25 cellular contexts compared by ENCODE assay signal in genomic region chr16:69005641-69006355, GRCh38.
A peak's percentile ranks its signal among the peaks of the same experiment; 100 is the strongest.
DNase-seq lines count a peak whose midpoint lies in the region; ATAC-seq and TF ChIP-seq lines count a peak whose summit lies in the region.
"Had no signal": no experiment of that assay in that cellular context is flagged by ENCODE, and none has a peak within 500 bp of the region (broad histone marks: within the 10 kb centered on the region; RNA-seq: fewer than 3 reads in every experiment).

No MANE protein-coding gene starts in this region.

- H3K4me1 ChIP-seq in Karpas-422 (ENCODE audit: low read length) (peaks cover 6% of the 10 kb centered on the region), heart left ventricle (no peaks in the 10 kb centered on the region)
- H3K4me1 ChIP-seq: A549, BE2C, HAP-1, Peyer's patch, SJCRH30 had no signal

- H3K9ac ChIP-seq in Karpas-422 (ENCODE audit: low read length) = no peak overlapping the region

- H3K9me3 ChIP-seq in Karpas-422 (ENCODE audit: low read length) = peaks cover 10% of the 10 kb centered on the region; the same call in 1 of the 2 replicates
- peaks cover 0 to 16% (median 0%) of the 10 kb centered on the region in 12 donors for H3K9me3 ChIP-seq in heart left ventricle
- H3K9me3 ChIP-seq: BE2C, Peyer's patch had no signal

- peaks cover 4% of the 10 kb centered on the region for H3K9me3 Mint-ChIP-seq in stimulated activated memory B cell treated with anti-CD40 and anti-IgM and Interleukin-4, amounts not matched to agents 10 μg/mL and 1 μg/mL and 100 μg/mL, for 72 hours
- peaks cover 5% of the 10 kb centered on the region for H3K9me3 Mint-ChIP-seq in type B pancreatic cell

- H2AFZ ChIP-seq in Karpas-422 (ENCODE audit: low read length) = no peak overlapping the region
- H2AFZ ChIP-seq: GM23338 had no signal

- H3K36me3 ChIP-seq in GM06990 (ENCODE audit: control insufficient read depth, insufficient read depth, low read length) = no peaks in the 10 kb centered on the region
- H3K36me3 ChIP-seq in Karpas-422 (ENCODE audit: insufficient read depth, low read length) = no peaks in the 10 kb centered on the region
- no peaks in the 10 kb centered on the region for H3K36me3 ChIP-seq in heart left ventricle
- H3K36me3 ChIP-seq: BE2C, HAP-1, Peyer's patch, SJCRH30 had no signal

- TF ChIP-seq POLR2A in heart left ventricle (IDR thresholded peaks at IDR 0.05) = no peak

- WGBS in heart left ventricle, 4 donors = 92 to 95% (median 93%) methylated on average over 5 of the region's 5 CpGs

- H3K27me3 ChIP-seq in GM06990 (replicated peaks; ENCODE audit: control insufficient read depth, insufficient read depth, low read length) (no peaks in the 10 kb centered on the region), Karpas-422 (ENCODE audit: low read length) (no peaks in the 10 kb centered on the region), heart left ventricle (no peaks in the 10 kb centered on the region)
- H3K27me3 ChIP-seq: BE2C, Peyer's patch, SJCRH30 had no signal

- DNase-seq in GM06990 (ENCODE audit: extremely low read depth, insufficient read length) (peak; percentile 5), Karpas-422 (no peak), germinal center (ENCODE audit: low spot score) (peak; percentile 7), heart left ventricle (no peak), type B pancreatic cell (ENCODE audit: extremely low spot score, unreplicated experiment) (no peak), cardiac septum (ENCODE audit: low spot score) (no peak)
- DNase-seq in effector CD4-positive, alpha-beta T cell = no peak
- DNase-seq: BE2C; CD4-positive, alpha-beta T cell; COR-L47; DMS 273 treated with DMSO at 0.1 percent for 48 hours; DND-41; KBM-7; NCI-H1105; NCI-H2029 treated with DMSO at 0.1 percent for 48 hours; NCI-H226; NCI-H510A treated with DMSO at 0.1 percent for 48 hours; NCI-H774; NK-92 treated with Interleukin-12 subunit alpha and Interleukin-12 subunit beta, amount 100 ng/mL, for 24 hours; Peyer's patch; SJCRH30 had no signal

- no peaks in the 10 kb centered on the region for H4K20me1 ChIP-seq in Karpas-422 (ENCODE audit: insufficient read depth, low read depth, low read length)

- TF ChIP-seq CTCF in GM06990 (IDR thresholded peaks at IDR 0.05; ENCODE audit: insufficient read depth, low read length, poor library complexity, severe bottlenecking) (no peak), heart left ventricle (IDR thresholded peaks at IDR 0.05) (no peak), type B pancreatic cell (conservative IDR thresholded peaks at IDR 0.05) (no peak)

- intact Hi-C loops in heart left ventricle (cut with DNase I) = no loop called here
- intact Hi-C loops in cardiac septum (cut with DNase I) = no loop called here

- H3K4me3 ChIP-seq in GM06990 (replicated peaks; ENCODE audit: low read depth, low read length) (no peak overlapping the region), Karpas-422 (ENCODE audit: low read length) (no peak overlapping the region), heart left ventricle (no peak overlapping the region)
- H3K4me3 ChIP-seq: A549, GM23338, HAP-1, Peyer's patch, SJCRH30 had no signal

- H3K36me3 Mint-ChIP-seq in stimulated activated memory B cell treated with anti-CD40 and anti-IgM and Interleukin-4, amounts not matched to agents 10 μg/mL and 1 μg/mL and 100 μg/mL, for 72 hours = peaks cover 43% of the 10 kb centered on the region
- peaks cover 4% of the 10 kb centered on the region for H3K36me3 Mint-ChIP-seq in type B pancreatic cell

- H3K27me3 Mint-ChIP-seq in stimulated activated memory B cell treated with anti-CD40 and anti-IgM and Interleukin-4, amounts not matched to agents 10 μg/mL and 1 μg/mL and 100 μg/mL, for 72 hours = no peaks in the 10 kb centered on the region
- no peaks in the 10 kb centered on the region for H3K27me3 Mint-ChIP-seq in type B pancreatic cell
- H3K27me3 Mint-ChIP-seq: CD4-positive, alpha-beta T cell had no signal

- no peaks in the 10 kb centered on the region for H3K79me2 ChIP-seq in Karpas-422 (ENCODE audit: low read length)

- no peak overlapping the region for H3K27ac ChIP-seq in Karpas-422 (ENCODE audit: low read length)
- H3K27ac ChIP-seq in heart left ventricle = no peak overlapping the region
- H3K27ac ChIP-seq: A549, Peyer's patch, SJCRH30 had no signal

- H3K9me2 ChIP-seq in Karpas-422 (replicated peaks; ENCODE audit: insufficient read depth, low read length) = no peaks in the 10 kb centered on the region

- ATAC-seq in stimulated activated memory B cell treated with anti-CD40 and anti-IgM and Interleukin-4, amounts not matched to agents 10 μg/mL and 1 μg/mL and 100 μg/mL, for 72 hours = peak; percentile 76
- ATAC-seq in heart left ventricle = no peak
- ATAC-seq: A549, GM23338 had no signal

- H3K4me2 ChIP-seq in Karpas-422 (ENCODE audit: low read depth, low read length, poor library complexity, severe bottlenecking) = peak overlapping the region; percentile 28
- H3K4me2 ChIP-seq: A549, GM23338 had no signal

- H3K4me1 Mint-ChIP-seq in stimulated activated memory B cell treated with anti-CD40 and anti-IgM and Interleukin-4, amounts not matched to agents 10 μg/mL and 1 μg/mL and 100 μg/mL, for 72 hours = peaks cover 16% of the 10 kb centered on the region
- no peaks in the 10 kb centered on the region for H3K4me1 Mint-ChIP-seq in type B pancreatic cell (ENCODE audit: unreplicated experiment)

- no peak overlapping the region for H3K4me3 Mint-ChIP-seq in stimulated activated memory B cell treated with anti-CD40 and anti-IgM and Interleukin-4, amounts not matched to agents 10 μg/mL and 1 μg/mL and 100 μg/mL, for 72 hours
- no peak overlapping the region for H3K4me3 Mint-ChIP-seq in type B pancreatic cell
- H3K4me3 Mint-ChIP-seq: CD4-positive, alpha-beta T cell; GM23338 had no signal

- peak overlapping the region; percentile 32 for H3K27ac Mint-ChIP-seq in stimulated activated memory B cell treated with anti-CD40 and anti-IgM and Interleukin-4, amounts not matched to agents 10 μg/mL and 1 μg/mL and 100 μg/mL, for 72 hours
- no peak overlapping the region for H3K27ac Mint-ChIP-seq in type B pancreatic cell
- H3K27ac Mint-ChIP-seq: CD4-positive, alpha-beta T cell; GM23338 had no signal

Comparison
In these comparisons a context has a peak if more than half of its experiments do, and no peak if none do; other contexts are left out.
1. DNase-seq: peak in GM06990 (single experiment) and germinal center (single experiment); none in Karpas-422 (single experiment), heart left ventricle (0 of 5), type B pancreatic cell (single experiment), cardiac septum (single experiment) and effector CD4-positive, alpha-beta T cell (single experiment).